ENCODE assay signal across 8 cellular contexts in genomic region chr1:34865981-34866761, GRCh38. TPM values are rescaled to one million over a fixed set of nuclear protein-coding genes. Genes with fewer than 3 reads are reported as not detected.
DNase-seq lines count a peak whose midpoint lies in the region; ATAC-seq and TF ChIP-seq lines count a peak whose summit lies in the region.

No MANE protein-coding gene starts in this region.

- H3K4me3 ChIP-seq in cardiac fibroblast (replicated peaks in 1 of 2; ENCODE audit: low read depth in 2 of 2, low read length in 2 of 2), result peak overlapping the region; percentile 64 to 68

- peaks cover 17% of the 10 kb centered on the region for H3K4me1 Mint-ChIP-seq in activated B cell treated with CpG ODN at 0.5 μM for 24 hours

- H3K36me3 Mint-ChIP-seq in activated B cell treated with CpG ODN at 0.5 μM for 24 hours (ENCODE audit: low read depth), result no peaks in the 10 kb centered on the region

- ATAC-seq in activated B cell treated with CpG ODN at 0.5 μM for 24 hours (ENCODE audit: low read depth), result peak; percentile 80

- peak overlapping the region; percentile 88 for H3K27ac Mint-ChIP-seq in activated B cell treated with CpG ODN at 0.5 μM for 24 hours

- H3K27me3 Mint-ChIP-seq in activated B cell treated with CpG ODN at 0.5 μM for 24 hours, result no peaks in the 10 kb centered on the region

- peak; percentile 81 for DNase-seq in DMS53 treated with DMSO at 0.1 percent for 48 hours (lab: John Stamatoyannopoulos, UW; ENCODE audit: unreplicated experiment)
- peak; percentile 23 for DNase-seq in H4 (ENCODE audit: low spot score)
- DNase-seq in NAMALWA (ENCODE audit: low spot score), result peak; percentile 84
- DNase-seq in activated B cell treated with CpG ODN at 0.5 μM for 24 hours, result peak; percentile 95
- peak; percentile 76 to 77 for DNase-seq in cardiac fibroblast (ENCODE audit: low read depth in 2 of 2)
- DNase-seq in iris pigment epithelial cell (ENCODE audit: low read depth), result peak; percentile 44
- peak; percentile 91 to 93 for DNase-seq in stimulated activated CD4-positive, alpha-beta T cell treated with anti-CD3 and anti-CD28 coated beads, Interleukin-12 subunit alpha, Interleukin-12 subunit beta, amount 100 ng/mL, for 24 hours (ENCODE audit: low read depth in 2 of 2)
- DNase-seq in NCI-H524 treated with DMSO at 0.1 percent for 48 hours (lab: John Stamatoyannopoulos, UW), result no peak

- intact Hi-C loops in activated B cell treated with CpG ODN at 0.5 μM for 24 hours (cut with micrococcal nuclease), result loop anchor here (1.0 kb wide), 3 partner anchors 14 to 401 kb away; no protein-coding TSS in a partner anchor

- no peaks in the 10 kb centered on the region for H3K9me3 Mint-ChIP-seq in activated B cell treated with CpG ODN at 0.5 μM for 24 hours

- CTCF ChIA-PET in activated B cell treated with CpG ODN at 0.5 μM for 24 hours (lab: Charles Lee), result interaction anchor here (0.6 to 1.9 kb wide), 11 partner anchors 9 to 979 kb away, joined by 3 to 8 read pairs (median 3); partner anchors contain the start of genes DLGAP3, TMEM35B and ZMYM1

- peak; percentile 93 for TF ChIP-seq CTCF in activated B cell treated with CpG ODN at 0.5 μM for 24 hours (IDR thresholded peaks at IDR 0.05)
- TF ChIP-seq CTCF in cardiac fibroblast (IDR thresholded peaks at IDR 0.05; ENCODE audit: low read depth, low read length), result peak; percentile 98

- H3K4me3 Mint-ChIP-seq in activated B cell treated with CpG ODN at 0.5 μM for 24 hours, result peak overlapping the region; percentile 90

- POLR2A ChIA-PET in activated B cell treated with CpG ODN at 0.5 μM for 24 hours (lab: Charles Lee), result interaction anchor here (0.6 to 1.8 kb wide), 12 partner anchors 10 to 402 kb away, joined by 3 to 14 read pairs (median 5); partner anchors contain the start of genes SFPQ, TMEM35B, ZMYM1 and ZMYM4

RNA-seq across cellular contexts. Expression of gene SMIM12, which starts 6.6 kb away (rescaled TPM):
- 29.8 and 34.9 TPM in 2 replicates for total RNA-seq in H4 (2014; rRNA removed; shearing (Covaris generic))
- 45.9 and 46.3 TPM in 2 replicates for total RNA-seq in activated B cell treated with CpG ODN at 0.5 μM for 24 hours
